In the genomic region with DNA sequence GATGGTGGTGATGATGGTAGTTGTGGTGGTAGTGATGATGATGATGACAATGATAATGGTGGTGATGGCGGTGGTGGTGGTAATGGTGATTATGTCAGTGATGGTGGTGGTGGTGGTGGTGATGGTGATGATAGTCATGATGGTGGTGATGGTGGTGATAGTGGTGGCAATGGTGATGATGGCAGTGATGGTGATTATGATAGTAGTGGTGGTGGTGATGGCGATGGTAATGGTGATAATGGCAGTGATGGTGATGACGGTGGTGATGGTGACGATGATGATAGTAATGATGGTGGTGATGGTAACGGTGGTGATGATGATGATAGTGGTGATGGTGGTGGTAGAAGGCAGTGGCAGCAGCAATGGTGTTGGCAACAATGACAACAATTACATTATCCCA, we compare ENCODE assay signal across 22 cellular contexts. TPM values are rescaled to one million over a fixed set of nuclear protein-coding genes. Genes with fewer than 3 reads are reported as not detected.
"Had no signal": no experiment of that assay in that cellular context is flagged by ENCODE, and none has a peak within 500 bp of the region (broad histone marks: within the 10 kb centered on the region; RNA-seq: fewer than 3 reads in every experiment).

No MANE protein-coding gene starts in this region.

- ATAC-seq: gastroesophageal sphincter; left cardiac atrium; left ventricle myocardium superior; sciatic nerve; stimulated activated naive B cell treated with anti-CD40 and anti-IgM and Interleukin-4, amounts not matched to agents 10 μg/mL and 1 μg/mL and 100 μg/mL, for 72 hours; stimulated activated naive CD8-positive, alpha-beta T cell treated with anti-CD3 and anti-CD28 coated beads, Interleukin-15, amount 100 ng/mL, for 72 hours had no signal

- H3K9me3 ChIP-seq: esophagus squamous epithelium, testis had no signal

- H3K4me1 ChIP-seq: esophagus squamous epithelium, gastroesophageal sphincter, testis, tibial nerve had no signal

- H3K27ac Mint-ChIP-seq: naive B cell; stimulated activated naive B cell treated with anti-CD40 and anti-IgM and Interleukin-4, amounts not matched to agents 10 μg/mL and 1 μg/mL and 100 μg/mL, for 72 hours had no signal

- H3K27me3 ChIP-seq: testis had no signal

- DNase-seq: effector memory CD4-positive, alpha-beta T cell; esophagus squamous epithelium; foreskin fibroblast; kidney; left cardiac atrium; left ventricle myocardium superior; mesendoderm; naive B cell; stimulated activated CD4-positive, alpha-beta T cell treated with anti-CD3 and anti-CD28 coated beads, Interleukin-2, amount 100 ng/mL, for 24 hours; stimulated activated CD4-positive, alpha-beta T cell treated with anti-CD3 and anti-CD28 coated beads, Interleukin-4, amount 100 ng/mL, for 4 hours; stimulated activated naive B cell treated with anti-CD40 and anti-IgM and Interleukin-4, amounts not matched to agents 10 μg/mL and 1 μg/mL and 100 μg/mL, for 72 hours; stimulated activated naive CD8-positive, alpha-beta T cell treated with anti-CD3 and anti-CD28 coated beads, Interleukin-15, amount 100 ng/mL, for 72 hours; testis had no signal

- H3K4me1 Mint-ChIP-seq: stimulated activated naive B cell treated with anti-CD40 and anti-IgM and Interleukin-4, amounts not matched to agents 10 μg/mL and 1 μg/mL and 100 μg/mL, for 72 hours; stimulated activated naive CD8-positive, alpha-beta T cell treated with anti-CD3 and anti-CD28 coated beads, Interleukin-15, amount 100 ng/mL, for 72 hours had no signal

- FAIRE-seq: kidney had no signal

- H3K4me3 Mint-ChIP-seq: naive B cell; stimulated activated naive B cell treated with anti-CD40 and anti-IgM and Interleukin-4, amounts not matched to agents 10 μg/mL and 1 μg/mL and 100 μg/mL, for 72 hours; stimulated activated naive CD8-positive, alpha-beta T cell treated with anti-CD3 and anti-CD28 coated beads, Interleukin-15, amount 100 ng/mL, for 72 hours had no signal

- H3K36me3 ChIP-seq: esophagus squamous epithelium, gastroesophageal sphincter, tibial nerve had no signal

- H3K27ac ChIP-seq: esophagus squamous epithelium, gastroesophageal sphincter, skin epidermis, testis, tibial nerve had no signal

- H3K4me3 ChIP-seq: esophagus squamous epithelium, gastroesophageal sphincter, lung, skin epidermis, testis, tibial nerve had no signal

RNA-seq across cellular contexts. Expression of a gene that starts 55.3 kb away (rescaled TPM):
- total RNA-seq: epithelial cell of proximal tubule, kidney, left cardiac atrium, left ventricle myocardium superior, osteocyte, pulmonary artery endothelial cell, sciatic nerve, subcutaneous adipose tissue, tibial nerve had no signal
